Comparison of ENCODE assay signal across 13 cellular contexts in genomic region chr17:41061969-41062368, GRCh38. TPM values are rescaled to one million over a fixed set of nuclear protein-coding genes. Genes with fewer than 3 reads are reported as not detected.
DNase-seq lines count a peak whose midpoint lies in the region; ATAC-seq, FAIRE-seq and TF ChIP-seq lines count a peak whose summit lies in the region.
"Had no signal": no experiment of that assay in that cellular context is flagged by ENCODE, and none has a peak within 500 bp of the region (broad histone marks: within the 10 kb centered on the region; RNA-seq: fewer than 3 reads in every experiment).

No MANE protein-coding gene starts in this region.

- no peak for TF ChIP-seq CTCF in mesothelial cell of epicardium (IDR thresholded peaks at IDR 0.05; ENCODE audit: unreplicated experiment)

- peaks cover 28% of the 10 kb centered on the region for H3K4me1 Mint-ChIP-seq in mesothelial cell of epicardium
- H3K4me1 Mint-ChIP-seq: activated CD4-positive, alpha-beta memory T cell treated with anti-CD3 and anti-CD28 coated beads, Interleukin-2, amount 10 ng/mL, durations not matched to agents 7 days and 5 days had no signal

- no peak for TF ChIP-seq POLR2A in GM12892 (IDR thresholded peaks at IDR 0.05; ENCODE audit: low read depth, low read length)

- FAIRE-seq in GM12892 (lab: Jason Lieb, UNC) = no peak

- peak overlapping the region; percentile 59 for H3K27ac Mint-ChIP-seq in mesothelial cell of epicardium
- H3K27ac Mint-ChIP-seq: activated CD4-positive, alpha-beta memory T cell treated with anti-CD3 and anti-CD28 coated beads, Interleukin-2, amount 10 ng/mL, durations not matched to agents 7 days and 5 days; brain; neural progenitor cell had no signal

- no peaks in the 10 kb centered on the region for H3K36me3 Mint-ChIP-seq in mesothelial cell of epicardium
- H3K36me3 Mint-ChIP-seq: brain, neural progenitor cell had no signal

- peaks cover 7% of the 10 kb centered on the region for H3K9me3 Mint-ChIP-seq in mesothelial cell of epicardium
- H3K9me3 Mint-ChIP-seq: activated CD4-positive, alpha-beta memory T cell treated with anti-CD3 and anti-CD28 coated beads, Interleukin-2, amount 10 ng/mL, durations not matched to agents 7 days and 5 days; neural progenitor cell had no signal

- H3K27me3 Mint-ChIP-seq in mesothelial cell of epicardium (ENCODE audit: low read depth) = no peaks in the 10 kb centered on the region
- H3K27me3 Mint-ChIP-seq: brain had no signal

- H3K4me3 Mint-ChIP-seq in mesothelial cell of epicardium = no peak overlapping the region
- H3K4me3 Mint-ChIP-seq: activated CD4-positive, alpha-beta memory T cell treated with anti-CD3 and anti-CD28 coated beads, Interleukin-2, amount 10 ng/mL, durations not matched to agents 7 days and 5 days; brain; neural progenitor cell had no signal

- ATAC-seq in HG02973 (IDR thresholded peaks at IDR 0.05; ENCODE audit: unreplicated experiment) (no peak), GM18520 (IDR thresholded peaks at IDR 0.05; ENCODE audit: unreplicated experiment) (no peak)

- peak; percentile 47 for DNase-seq in Daoy (ENCODE audit: low read depth)
- DNase-seq in amniotic epithelial cell (ENCODE audit: low read depth) = peak; percentile 96
- DNase-seq in mesothelial cell of epicardium (ENCODE audit: low spot score in 2 of 2, unreplicated experiment in 2 of 2) = no peak
- DNase-seq in GM12892 (ENCODE audit: insufficient read length) = no peak
- DNase-seq: activated CD4-positive, alpha-beta memory T cell treated with anti-CD3 and anti-CD28 coated beads, Interleukin-2, amount 10 ng/mL, durations not matched to agents 7 days and 5 days; DMS 273 treated with DMSO at 0.1 percent for 48 hours; hippocampal formation; NCI-H2081 treated with DMSO at 0.1 percent for 48 hours; Right ventricle myocardium superior had no signal

RNA-seq across cellular contexts. Expression of gene KRTAP2-3, which starts 2.1 kb away (rescaled TPM):
- total RNA-seq in Daoy (2014; rRNA removed; shearing (Covaris generic)) = not detected in 2 replicates
- 0.45 to 0.91 TPM (median 0.69 TPM) in 3 replicates for total RNA-seq in mesothelial cell of epicardium
- polyA plus RNA-seq in GM12892 (2012; ENCODE audit: missing spikeins) = not detected
- total RNA-seq: activated CD4-positive, alpha-beta memory T cell treated with anti-CD3 and anti-CD28 coated beads, Interleukin-2, amount 10 ng/mL, durations not matched to agents 7 days and 5 days; Right ventricle myocardium superior had no signal

RNA-seq across cellular contexts. Expression of gene KRTAP2-4, which starts 3.7 kb away (rescaled TPM):
- not detected in 2 replicates for total RNA-seq in Daoy (2014; rRNA removed; shearing (Covaris generic))
- not detected in 3 replicates for total RNA-seq in mesothelial cell of epicardium
- not detected for polyA plus RNA-seq in GM12892 (2012; ENCODE audit: missing spikeins)
- total RNA-seq: activated CD4-positive, alpha-beta memory T cell treated with anti-CD3 and anti-CD28 coated beads, Interleukin-2, amount 10 ng/mL, durations not matched to agents 7 days and 5 days; Right ventricle myocardium superior had no signal

RNA-seq across cellular contexts. Expression of gene KRTAP2-2, which starts 6.9 kb away (rescaled TPM):
- total RNA-seq in Daoy (2014; rRNA removed; shearing (Covaris generic)) = not detected in 2 replicates
- not detected in 3 replicates for total RNA-seq in mesothelial cell of epicardium
- polyA plus RNA-seq in GM12892 (2012; ENCODE audit: missing spikeins) = not detected
- total RNA-seq: activated CD4-positive, alpha-beta memory T cell treated with anti-CD3 and anti-CD28 coated beads, Interleukin-2, amount 10 ng/mL, durations not matched to agents 7 days and 5 days; Right ventricle myocardium superior had no signal

RNA-seq across cellular contexts. Expression of gene KRTAP2-1, which starts 14.9 kb away (rescaled TPM):
- not detected in 2 replicates for total RNA-seq in Daoy (2014; rRNA removed; shearing (Covaris generic))
- total RNA-seq in mesothelial cell of epicardium = not detected in 3 replicates
- polyA plus RNA-seq in GM12892 (2012; ENCODE audit: missing spikeins) = not detected
- total RNA-seq: activated CD4-positive, alpha-beta memory T cell treated with anti-CD3 and anti-CD28 coated beads, Interleukin-2, amount 10 ng/mL, durations not matched to agents 7 days and 5 days; Right ventricle myocardium superior had no signal

RNA-seq across cellular contexts. Expression of gene KRTAP1-1, which starts 20.7 kb away (rescaled TPM):
- total RNA-seq in Daoy (2014; rRNA removed; shearing (Covaris generic)) = 1.5 TPM in 1 of 2 replicates, not detected in the other
- total RNA-seq in mesothelial cell of epicardium = not detected in 3 replicates
- polyA plus RNA-seq in GM12892 (2012; ENCODE audit: missing spikeins) = not detected
- total RNA-seq: activated CD4-positive, alpha-beta memory T cell treated with anti-CD3 and anti-CD28 coated beads, Interleukin-2, amount 10 ng/mL, durations not matched to agents 7 days and 5 days; Right ventricle myocardium superior had no signal

Comparison
In these comparisons a context has a peak if more than half of its experiments do, and no peak if none do; other contexts are left out.
1. DNase-seq: peak in Daoy (single experiment) and amniotic epithelial cell (single experiment); none in mesothelial cell of epicardium (0 of 2) and GM12892 (single experiment).